Comparison of ENCODE assay signal across 21 cellular contexts in genomic region chr14:38233218-38233617, GRCh38. TPM values are rescaled to one million over a fixed set of nuclear protein-coding genes. Genes with fewer than 3 reads are reported as not detected.
DNase-seq lines count a peak whose midpoint lies in the region; TF ChIP-seq lines count a peak whose summit lies in the region.
"Had no signal": no experiment of that assay in that cellular context is flagged by ENCODE, and none has a peak within 500 bp of the region (broad histone marks: within the 10 kb centered on the region; RNA-seq: fewer than 3 reads in every experiment).

No MANE protein-coding gene starts in this region.

- no peak overlapping the region; the same call in 1 of the 2 replicates for H3K9ac ChIP-seq in KMS-11
- peak overlapping the region; percentile 54 for H3K9ac ChIP-seq in OCI-LY1 (ENCODE audit: low read length)
- H3K9ac ChIP-seq: BLaER1, GM23248 had no signal

- H2AFZ ChIP-seq in KMS-11 (ENCODE audit: low read depth): peak overlapping the region; percentile 30; the same call in 1 of the 2 replicates
- H2AFZ ChIP-seq in OCI-LY1 (ENCODE audit: low read length): 0 out of 2 replicates have a peak overlapping the region, but pooled peaks have one; percentile 68
- H2AFZ ChIP-seq: GM23248 had no signal

- H4K20me1 ChIP-seq in KMS-11 (ENCODE audit: insufficient read depth) (no peaks in the 10 kb centered on the region), OCI-LY1 (ENCODE audit: insufficient read depth, low read length) (no peaks in the 10 kb centered on the region)
- H4K20me1 ChIP-seq: BLaER1 had no signal

- H3K4me3 ChIP-seq in KMS-11 (IDR thresholded peaks at IDR 0.05; ENCODE audit: insufficient read depth, low read depth, low read length) (no peak overlapping the region), OCI-LY1 (ENCODE audit: low read depth, low read length, poor library complexity, severe bottlenecking) (peak overlapping the region; percentile 23), thyroid gland (replicated peaks in 1 of 3) (no peak overlapping the region)
- H3K4me3 ChIP-seq: BLaER1, GM23248 had no signal

- H3K79me2 ChIP-seq in KMS-11 (ENCODE audit: insufficient read depth, low read depth) (no peaks in the 10 kb centered on the region), OCI-LY1 (ENCODE audit: insufficient read depth, low read length) (no peaks in the 10 kb centered on the region)

- TF ChIP-seq CTCF in KMS-11 (conservative IDR thresholded peaks at IDR 0.05; ENCODE audit: low read depth, low read length) (no peak), OCI-LY1 (IDR thresholded peaks at IDR 0.05; ENCODE audit: low read length) (no peak), thyroid gland (IDR thresholded peaks at IDR 0.05) (no peak), GM10266 (IDR thresholded peaks at IDR 0.05; ENCODE audit: control insufficient read depth, insufficient read depth, low read depth, missing control alignments) (no peak)

- WGBS in thyroid gland, 2 donors: 29 to 30% methylated on average over 5 of the region's 5 CpGs

- H3K27me3 ChIP-seq in KMS-11 (ENCODE audit: insufficient read depth, low read depth) (no peaks in the 10 kb centered on the region), OCI-LY1 (ENCODE audit: insufficient read depth, low read length) (no peaks in the 10 kb centered on the region), thyroid gland (no peaks in the 10 kb centered on the region)
- H3K27me3 ChIP-seq: BLaER1 had no signal

- H3F3A ChIP-seq in OCI-LY1 (ENCODE audit: insufficient read depth, low read length): no peaks in the 10 kb centered on the region

- H3K9me2 ChIP-seq in OCI-LY1 (ENCODE audit: low read depth, low read length): no peaks in the 10 kb centered on the region

- H3K9me3 ChIP-seq in OCI-LY1 (ENCODE audit: low read length): 0 out of 2 replicates have a peak, but pooled peaks cover 8% of the 10 kb centered on the region
- H3K9me3 ChIP-seq in thyroid gland: no peaks in the 10 kb centered on the region
- H3K9me3 ChIP-seq: BLaER1, Caco-2 had no signal

- H3K27ac ChIP-seq in KMS-11: peak overlapping the region; percentile 30; the same call in 1 of the 2 replicates
- H3K27ac ChIP-seq in OCI-LY1 (ENCODE audit: low read depth, low read length, poor library complexity, severe bottlenecking): peak overlapping the region; percentile 95
- H3K27ac ChIP-seq in thyroid gland: no peak overlapping the region
- H3K27ac ChIP-seq: BLaER1, C4-2B, GM23248 had no signal

- intact Hi-C loops in thyroid gland (cut with DNase I): no loop called here

- H3K4me1 ChIP-seq in KMS-11 (ENCODE audit: low read depth, poor library complexity, severe bottlenecking) (peaks cover 15% of the 10 kb centered on the region), OCI-LY1 (ENCODE audit: insufficient read depth, low read length, severe bottlenecking) (peaks cover 40% of the 10 kb centered on the region), thyroid gland (no peaks in the 10 kb centered on the region)
- H3K4me1 ChIP-seq: BLaER1, Caco-2 had no signal

- H3K4me2 ChIP-seq in KMS-11 (peak overlapping the region; percentile 42; the same call in 1 of the 2 replicates), OCI-LY1 (ENCODE audit: low read length) (peak overlapping the region; percentile 66)
- H3K4me2 ChIP-seq: BLaER1 had no signal

- peak; percentile 76 for DNase-seq in DMS79 treated with DMSO at 0.1 percent for 48 hours (lab: John Stamatoyannopoulos, UW)
- DNase-seq in thyroid gland: peak; percentile 6 to 16
- DNase-seq in ureter (ENCODE audit: low spot score): no peak
- DNase-seq in GM10266 (ENCODE audit: extremely low spot score): no peak
- no peak for DNase-seq in SIG-M5 treated with dmso at 0.1 percent for 504 hours (lab: John Stamatoyannopoulos, UW; ENCODE audit: unreplicated experiment)
- DNase-seq: Caco-2; CD4-positive, CD25-positive, alpha-beta regulatory T cell; CD8-positive, alpha-beta T cell; DMS153; GF-D8; GM23248; H7; HCEC 1CT had no signal

- H3K36me3 ChIP-seq in KMS-11 (ENCODE audit: insufficient read depth) (no peaks in the 10 kb centered on the region), OCI-LY1 (ENCODE audit: insufficient read depth, low read length) (0 out of 2 replicates have a peak, but pooled peaks cover 4% of the 10 kb centered on the region), thyroid gland (no peaks in the 10 kb centered on the region)
- H3K36me3 ChIP-seq: BLaER1 had no signal

- TF ChIP-seq POLR2A in thyroid gland (IDR thresholded peaks at IDR 0.05): no peak

RNA-seq across cellular contexts. Expression of gene CLEC14A, which starts 22.7 kb away (rescaled TPM):
- total RNA-seq in thyroid gland: 10 to 100 TPM; 15.5 to 44.5 (median 23.4) TPM
- total RNA-seq in ureter: 18.6 TPM
- total RNA-seq: A172; A673; Caco-2; CD4-positive, CD25-positive, alpha-beta regulatory T cell; CD8-positive, alpha-beta T cell; Daoy; G401; GM23248 had no signal

RNA-seq across cellular contexts. Expression of gene SSTR1, which starts 25.5 kb away (rescaled TPM):
- total RNA-seq in thyroid gland (under 1 TPM in 3 of 4 donors, not detected in 1; 0.11 to 0.39 (median 0.13) TPM), ureter (2.9 TPM)
- total RNA-seq: A172; CD4-positive, CD25-positive, alpha-beta regulatory T cell; CD8-positive, alpha-beta T cell; Daoy; G401 had no signal

Comparison
In these comparisons a context has a peak if more than half of its experiments do, and no peak if none do; other contexts are left out.
1. DNase-seq: peak in DMS79 treated with DMSO at 0.1 percent for 48 hours (single experiment) and thyroid gland (2 of 2); none in ureter (single experiment), GM10266 (single experiment) and SIG-M5 treated with dmso at 0.1 percent for 504 hours (single experiment).
2. H3K27ac ChIP-seq: peak in KMS-11 (single experiment) and OCI-LY1 (single experiment); none in thyroid gland (0 of 3).